ENCODE assay signal across 10 cellular contexts in the genomic region with DNA sequence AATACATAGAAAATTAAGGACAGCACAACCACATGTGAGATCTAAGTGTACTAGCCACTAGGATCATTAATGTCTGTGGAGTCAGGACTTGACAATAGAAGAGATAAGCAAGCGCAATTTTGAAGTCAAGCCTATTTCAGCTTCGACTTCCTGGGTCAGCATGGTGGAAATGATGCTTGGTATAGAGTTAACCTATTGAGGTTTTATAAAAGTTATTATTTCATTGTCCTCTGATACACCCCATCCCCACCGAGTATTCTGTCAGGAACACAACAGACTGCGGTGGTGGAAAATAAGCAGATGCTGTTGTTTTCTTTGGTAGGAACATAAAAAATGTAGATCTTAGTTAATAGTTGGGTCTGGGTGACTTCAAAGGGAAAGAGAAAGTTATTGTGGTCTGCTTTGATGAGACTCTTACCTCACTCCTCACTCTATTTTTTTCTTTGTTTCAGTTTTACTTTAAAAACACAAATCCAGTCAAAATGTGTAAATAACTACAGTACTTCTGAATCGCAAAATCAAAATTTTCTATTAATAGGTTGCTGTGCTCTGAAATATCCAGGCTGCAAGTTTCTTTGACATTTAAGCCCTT.
DNase-seq lines count a peak whose midpoint lies in the region; ATAC-seq, FAIRE-seq and TF ChIP-seq lines count a peak whose summit lies in the region.
"Had no signal": no experiment of that assay in that cellular context is flagged by ENCODE, and none has a peak within 500 bp of the region (broad histone marks: within the 10 kb centered on the region; RNA-seq: fewer than 3 reads in every experiment).

No MANE protein-coding gene starts in this region.

- 71 to 77% (median 74%) methylated on average over 5 of the region's 5 CpGs for WGBS in stomach, 5 donors

- FAIRE-seq in urothelium cell line (lab: Jason Lieb, UNC): no peak

- no peak for DNase-seq in activated T-cell treated with anti-CD3 and anti-CD28 coated beads, Interleukin-2, amount 50 U/mL, for 4 hours
- DNase-seq in activated T-cell treated with anti-CD3 and anti-CD28 coated beads, Interleukin-2, amount 50 U/mL, for 48 hours: no peak
- no peak for DNase-seq in natural killer cell treated with Interleukin-12 subunit alpha and Interleukin-12 subunit beta and Interleukin-15 and Interleukin-18, amount 100 ng/mL, for 72 hours (ENCODE audit: low spot score)
- DNase-seq in urothelium cell line (ENCODE audit: low spot score) (no peak), posterior vena cava (ENCODE audit: low spot score) (no peak), stomach (no peak)
- DNase-seq: PC-9, upper lobe of left lung had no signal

- peaks cover 12% of the 10 kb centered on the region for H3K4me1 Mint-ChIP-seq in activated T-cell treated with anti-CD3 and anti-CD28 coated beads, Interleukin-2, amount 50 U/mL, for 4 hours (ENCODE audit: low read depth)
- peaks cover 10 to 11% of the 10 kb centered on the region in 2 donors for H3K4me1 Mint-ChIP-seq in natural killer cell treated with Interleukin-12 subunit alpha and Interleukin-12 subunit beta and Interleukin-15 and Interleukin-18, amount 100 ng/mL, for 72 hours (ENCODE audit: low read depth in 2 of 2)

- TF ChIP-seq EP300 in stomach (IDR thresholded peaks at IDR 0.05): no peak

- no peaks in the 10 kb centered on the region for H3K36me3 Mint-ChIP-seq in activated T-cell treated with anti-CD3 and anti-CD28 coated beads, Interleukin-2, amount 50 U/mL, for 4 hours (ENCODE audit: insufficient read depth)
- H3K36me3 Mint-ChIP-seq in natural killer cell treated with Interleukin-12 subunit alpha and Interleukin-12 subunit beta and Interleukin-15 and Interleukin-18, amount 100 ng/mL, for 72 hours: no peaks in the 10 kb centered on the region

- H3K27me3 Mint-ChIP-seq in activated T-cell treated with anti-CD3 and anti-CD28 coated beads, Interleukin-2, amount 50 U/mL, for 4 hours (ENCODE audit: low read depth): peaks cover 3% of the 10 kb centered on the region
- H3K27me3 Mint-ChIP-seq in natural killer cell treated with Interleukin-12 subunit alpha and Interleukin-12 subunit beta and Interleukin-15 and Interleukin-18, amount 100 ng/mL, for 72 hours: peaks cover 9 to 15% of the 10 kb centered on the region in 2 donors

- H3K27ac ChIP-seq in stomach: no peak overlapping the region
- H3K27ac ChIP-seq: PC-9, upper lobe of left lung had no signal

- no peaks in the 10 kb centered on the region for H3K9me3 Mint-ChIP-seq in activated T-cell treated with anti-CD3 and anti-CD28 coated beads, Interleukin-2, amount 50 U/mL, for 4 hours
- no peaks in the 10 kb centered on the region for H3K9me3 Mint-ChIP-seq in natural killer cell treated with Interleukin-12 subunit alpha and Interleukin-12 subunit beta and Interleukin-15 and Interleukin-18, amount 100 ng/mL, for 72 hours

- H3K27me3 ChIP-seq in stomach: no peaks in the 10 kb centered on the region
- H3K27me3 ChIP-seq: upper lobe of left lung had no signal

- TF ChIP-seq POLR2A in stomach (IDR thresholded peaks at IDR 0.05): no peak

- H3K9me3 ChIP-seq in stomach: no peaks in the 10 kb centered on the region
- H3K9me3 ChIP-seq: upper lobe of left lung had no signal

- H3K27ac Mint-ChIP-seq in natural killer cell treated with Interleukin-12 subunit alpha and Interleukin-12 subunit beta and Interleukin-15 and Interleukin-18, amount 100 ng/mL, for 72 hours: peak overlapping the region; percentile 56 to 79

- peak; percentile 62 to 69 for ATAC-seq in activated T-cell treated with anti-CD3 and anti-CD28 coated beads, Interleukin-2, amount 50 U/mL, for 4 hours
- ATAC-seq in GM21723 (IDR thresholded peaks at IDR 0.05; ENCODE audit: unreplicated experiment) (peak; percentile 99), HG03378 (IDR thresholded peaks at IDR 0.05; ENCODE audit: unreplicated experiment) (peak; percentile 96)
- ATAC-seq in natural killer cell treated with Interleukin-12 subunit alpha and Interleukin-12 subunit beta and Interleukin-15 and Interleukin-18, amount 100 ng/mL, for 72 hours: peak; percentile 73 to 84

- H3K4me3 ChIP-seq in stomach: no peak overlapping the region
- H3K4me3 ChIP-seq: PC-9, upper lobe of left lung had no signal

- peak overlapping the region; percentile 23 for H3K4me3 Mint-ChIP-seq in activated T-cell treated with anti-CD3 and anti-CD28 coated beads, Interleukin-2, amount 50 U/mL, for 4 hours
- H3K4me3 Mint-ChIP-seq in natural killer cell treated with Interleukin-12 subunit alpha and Interleukin-12 subunit beta and Interleukin-15 and Interleukin-18, amount 100 ng/mL, for 72 hours: peak overlapping the region; percentile 41

- intact Hi-C loops in posterior vena cava (cut with DNase I) (no loop called here), stomach (cut with DNase I; ENCODE audit: low total_unique reads) (no loop called here)

- no peaks in the 10 kb centered on the region for H3K36me3 ChIP-seq in stomach
- H3K36me3 ChIP-seq: upper lobe of left lung had no signal

- no peaks in the 10 kb centered on the region for H3K4me1 ChIP-seq in stomach

- TF ChIP-seq CTCF in stomach (IDR thresholded peaks at IDR 0.05): no peak
